In genomic region chr7:39622609-39623311, GRCh38 we compare ENCODE assay signal across 8 cellular contexts. TPM values are rescaled to one million over a fixed set of nuclear protein-coding genes. Genes with fewer than 3 reads are reported as not detected.
DNase-seq lines count a peak whose midpoint lies in the region; ATAC-seq, FAIRE-seq and TF ChIP-seq lines count a peak whose summit lies in the region.

No MANE protein-coding gene starts in this region.

- no peaks in the 10 kb centered on the region for H3K27me3 ChIP-seq in brain microvascular endothelial cell (replicated peaks)
- no peaks in the 10 kb centered on the region for H3K27me3 ChIP-seq in HepG2 (ENCODE audit: control insufficient read depth in 1 of 2, insufficient read depth in 2 of 2, low read length in 2 of 2)
- no peaks in the 10 kb centered on the region for H3K27me3 ChIP-seq in tibial nerve

- H4K20me1 ChIP-seq in HepG2 (ENCODE audit: insufficient read depth, low read length), result peaks cover 9% of the 10 kb centered on the region; the same call in 1 of the 2 replicates

- TSS peak; percentile 90 for BruUV-seq in HepG2 (replicated peaks; lab: Mats Ljungman, UMichigan)

- H3K4me1 ChIP-seq in HepG2 (ENCODE audit: insufficient read depth, low read length) (peaks cover 45% of the 10 kb centered on the region), tibial nerve (peaks cover 0 to 45% (median 19%) of the 10 kb centered on the region in 4 donors)

- TF ChIP-seq CTCF in brain microvascular endothelial cell (IDR thresholded peaks at IDR 0.05; ENCODE audit: low read depth, low read length, missing control alignments) (no peak), HepG2 (CRISPR knock-in tag; IDR thresholded peaks at IDR 0.05) (no peak), tibial nerve (IDR thresholded peaks at IDR 0.05) (no peak)

- H3K4me3 ChIP-seq in brain microvascular endothelial cell (ENCODE audit: low read depth, low read length), result peak overlapping the region; percentile 79
- peak overlapping the region; percentile 79 to 87 (median 86) for H3K4me3 ChIP-seq in HepG2 (replicated peaks in 1 of 3; ENCODE audit: insufficient read depth in 1 of 3, low read depth in 2 of 3, low read length in 3 of 3)
- peak overlapping the region; percentile 75 to 94 (median 88) for H3K4me3 ChIP-seq in tibial nerve

- no peak for ATAC-seq in stimulated activated naive CD8-positive, alpha-beta T cell treated with anti-CD3 and anti-CD28 coated beads, Interleukin-15, Interleukin-2, amounts not matched to agents 100 U/mL and 50 U/mL, for 24 hours
- peak; percentile 58 for ATAC-seq in HepG2

- intact Hi-C loops in HepG2 (cut with micrococcal nuclease; ENCODE audit: unreplicated experiment), result loop anchor here (2.0 kb wide), 1 partner anchor 56 kb away; the partner anchor contains the start of gene YAE1

- H3K27ac ChIP-seq in brain microvascular endothelial cell (peak overlapping the region; percentile 93), HepG2 (ENCODE audit: extremely low read length, insufficient read depth, low read length) (peak overlapping the region; percentile 94), tibial nerve (peak overlapping the region; percentile 73 to 96 (median 88))

- H2AFZ ChIP-seq in HepG2 (ENCODE audit: low read length), result no peak overlapping the region

- peak overlapping the region; percentile 86 for H3K4me2 ChIP-seq in HepG2 (ENCODE audit: low read depth, low read length)

- no peak for FAIRE-seq in HepG2 (lab: Jason Lieb, UNC)

- no peak for TF ChIP-seq RAD21 in HepG2 (CRISPR knock-in tag; IDR thresholded peaks at IDR 0.05)

- peak overlapping the region; percentile 93 for H3K9ac ChIP-seq in HepG2 (ENCODE audit: insufficient read depth, low read depth, low read length)

- H3K9me3 Mint-ChIP-seq in stimulated activated naive CD8-positive, alpha-beta T cell treated with anti-CD3 and anti-CD28 coated beads, Interleukin-15, Interleukin-2, amounts not matched to agents 100 ng/mL and 50 ng/mL, for 24 hours, result no peaks in the 10 kb centered on the region

- H3K9me3 ChIP-seq in HepG2 (ENCODE audit: low read length) (no peaks in the 10 kb centered on the region), tibial nerve (no peaks in the 10 kb centered on the region)

- DNase-seq in stimulated activated naive CD8-positive, alpha-beta T cell treated with anti-CD3 and anti-CD28 coated beads, Interleukin-15, Interleukin-2, amounts not matched to agents 100 U/mL and 50 U/mL, for 24 hours, result no peak
- DNase-seq in HuH-7 (ENCODE audit: low spot score) (peak; percentile 55), brain microvascular endothelial cell (no peak), HepG2 (ENCODE audit: low spot score) (no peak), tibial nerve (ENCODE audit: low spot score in 2 of 2) (peak in 1 of 2 donors; percentile 7), D341Med (ENCODE audit: low spot score) (no peak)
- DNase-seq in stimulated activated CD4-positive, alpha-beta T cell treated with anti-CD3 and anti-CD28 coated beads, Interleukin-4, amount 100 ng/mL, for 24 hours, result no peak

- no peak for TF ChIP-seq POLR2A in HepG2 (IDR thresholded peaks at IDR 0.05; ENCODE audit: insufficient read depth in 1 of 2, low read depth in 2 of 2, low read length in 2 of 2)
- no peak for TF ChIP-seq POLR2A in tibial nerve (IDR thresholded peaks at IDR 0.05)

- TF ChIP-seq EP300 in HepG2 (IDR thresholded peaks at IDR 0.05; ENCODE audit: low read depth in 2 of 2, low read length in 2 of 2) (no peak), HepG2 (CRISPR knock-in tag; IDR thresholded peaks at IDR 0.05; ENCODE audit: borderline replicate concordance) (no peak; the same call in 1 of the 2 replicates), tibial nerve (IDR thresholded peaks at IDR 0.05) (no peak)

- H3K36me3 ChIP-seq in brain microvascular endothelial cell (replicated peaks), result no peaks in the 10 kb centered on the region
- no peaks in the 10 kb centered on the region for H3K36me3 ChIP-seq in HepG2 (replicated peaks in 1 of 2; ENCODE audit: control insufficient read depth in 1 of 2, insufficient read depth in 2 of 2, low read length in 2 of 2)
- H3K36me3 ChIP-seq in tibial nerve, result no peaks in the 10 kb centered on the region

- CTCF ChIA-PET in HepG2 (lab: Yijun Ruan, JAX; ENCODE audit: low intra/inter-chr PET ratio, low total read pairs), result no interaction called here

- in situ Hi-C loops in brain microvascular endothelial cell (cut with HindIII; ENCODE audit: low pct_ligation_motif_present, low sequenced_read_pairs), result no loop called here
- in situ Hi-C loops in HepG2 (cut with HindIII; ENCODE audit: extremely low pct_ligation_motif_present, low pct_unique_long_range_greater_than_20kb), result no loop called here

- no peaks in the 10 kb centered on the region for H3K27me3 Mint-ChIP-seq in stimulated activated naive CD8-positive, alpha-beta T cell treated with anti-CD3 and anti-CD28 coated beads, Interleukin-15, Interleukin-2, amounts not matched to agents 100 ng/mL and 50 ng/mL, for 24 hours

- H3K79me2 ChIP-seq in HepG2 (ENCODE audit: insufficient read depth, low read length), result peaks cover 41% of the 10 kb centered on the region

- 24% methylated on average over 12 of the region's 32 CpGs for WGBS in HepG2 (ENCODE audit: low lambda C conversion rate)
- WGBS in tibial nerve, 2 donors, result 18 to 31% methylated on average over 12 to 19 of the region's 32 CpGs

- POLR2A ChIA-PET in HepG2 (lab: Yijun Ruan, JAX), result interaction anchor here (0.9 to 1.9 kb wide), 9 partner anchors 9 to 274 kb away, joined by 3 to 7 read pairs (median 4); partner anchors contain the start of gene YAE1

- peak overlapping the region; percentile 93 for H3K4me3 Mint-ChIP-seq in stimulated activated naive CD8-positive, alpha-beta T cell treated with anti-CD3 and anti-CD28 coated beads, Interleukin-15, Interleukin-2, amounts not matched to agents 100 ng/mL and 50 ng/mL, for 24 hours

- H3K27ac Mint-ChIP-seq in stimulated activated naive CD8-positive, alpha-beta T cell treated with anti-CD3 and anti-CD28 coated beads, Interleukin-15, Interleukin-2, amounts not matched to agents 100 ng/mL and 50 ng/mL, for 24 hours, result peak overlapping the region; percentile 85

- H3K4me1 Mint-ChIP-seq in stimulated activated naive CD8-positive, alpha-beta T cell treated with anti-CD3 and anti-CD28 coated beads, Interleukin-15, Interleukin-2, amounts not matched to agents 100 ng/mL and 50 ng/mL, for 24 hours (ENCODE audit: low read depth), result peaks cover 50% of the 10 kb centered on the region

- H3K36me3 Mint-ChIP-seq in stimulated activated naive CD8-positive, alpha-beta T cell treated with anti-CD3 and anti-CD28 coated beads, Interleukin-15, Interleukin-2, amounts not matched to agents 100 ng/mL and 50 ng/mL, for 24 hours (ENCODE audit: low read depth), result peaks cover 5% of the 10 kb centered on the region

RNA-seq across cellular contexts. Expression of gene RALA, which starts 0.6 kb away (rescaled TPM):
- total RNA-seq in HepG2 (2016; rRNA removed; fragmentation: Illumina TruSeq; extraction: Trizol), result 11.8 and 23.0 TPM in 2 replicates
- total RNA-seq in HepG2 (2016; cell fraction: cytosol; rRNA removed; fragmentation: Illumina TruSeq; extraction: Trizol; ENCODE audit: low read depth), result 6.1 and 6.9 TPM in 2 replicates
- 12.6 and 22.2 TPM in 2 replicates for total RNA-seq in HepG2 (2016; cell fraction: insoluble cytoplasmic fraction; rRNA removed; fragmentation: Illumina TruSeq; extraction: Trizol)
- total RNA-seq in HepG2 (2016; cell fraction: membrane; rRNA removed; fragmentation: Illumina TruSeq; extraction: Trizol), result 13.0 and 14.4 TPM in 2 replicates
- 10.8 and 11.3 TPM in 2 replicates for total RNA-seq in HepG2 (2016; cell fraction: nucleus; rRNA removed; fragmentation: Illumina TruSeq; extraction: Trizol)
- 12.8 and 19.5 TPM in 2 replicates for polyA plus RNA-seq in HepG2 (2011; rRNA removed)
- 9.2 and 12.2 TPM in 2 replicates for polyA plus RNA-seq in HepG2 (2011; cell fraction: cytosol; rRNA removed)
- polyA plus RNA-seq in HepG2 (2011; cell fraction: nucleus; rRNA removed), result 6.4 and 6.7 TPM in 2 replicates
- 23.7 and 26.7 TPM in 2 replicates for polyA plus RNA-seq in HepG2 (2012)
- polyA plus RNA-seq in HepG2 (2016; cell fraction: cytosol; fragmentation: Illumina TruSeq; extraction: Trizol; ENCODE audit: low read depth), result 14.5 and 15.2 TPM in 2 replicates
- 50.3 and 60.4 TPM in 2 replicates for polyA plus RNA-seq in HepG2 (2016; cell fraction: insoluble cytoplasmic fraction; fragmentation: Illumina TruSeq; extraction: Trizol; ENCODE audit: low read depth)
- polyA plus RNA-seq in HepG2 (2016; cell fraction: membrane; fragmentation: Illumina TruSeq; extraction: Trizol; ENCODE audit: low read depth), result 16.5 and 20.5 TPM in 2 replicates
- 19.8 and 21.9 TPM in 2 replicates for polyA plus RNA-seq in HepG2 (2016; cell fraction: nucleus; fragmentation: Illumina TruSeq; extraction: Trizol; ENCODE audit: insufficient read depth, low read depth)
- polyA minus RNA-seq in HepG2 (2011; rRNA and poly(A)+ RNA removed; ENCODE audit: low replicate concordance), result 9.4 and 17.2 TPM in 2 replicates
- polyA minus RNA-seq in HepG2 (2011; cell fraction: cytosol; rRNA and poly(A)+ RNA removed), result 16.0 and 21.1 TPM in 2 replicates
- polyA minus RNA-seq in HepG2 (2011; cell fraction: nucleus; rRNA and poly(A)+ RNA removed), result 23.4 and 25.4 TPM in 2 replicates
- total RNA-seq in tibial nerve, result 10 to 100 TPM; 16.7 to 38.2 (median 23.9) TPM

RNA-seq across cellular contexts. Expression of gene YAE1, which starts 56.6 kb away (rescaled TPM):
- 28.3 and 32.9 TPM in 2 replicates for total RNA-seq in HepG2 (2016; rRNA removed; fragmentation: Illumina TruSeq; extraction: Trizol)
- 12.5 and 12.7 TPM in 2 replicates for total RNA-seq in HepG2 (2016; cell fraction: cytosol; rRNA removed; fragmentation: Illumina TruSeq; extraction: Trizol; ENCODE audit: low read depth)
- total RNA-seq in HepG2 (2016; cell fraction: insoluble cytoplasmic fraction; rRNA removed; fragmentation: Illumina TruSeq; extraction: Trizol), result 30.7 and 33.3 TPM in 2 replicates
- total RNA-seq in HepG2 (2016; cell fraction: membrane; rRNA removed; fragmentation: Illumina TruSeq; extraction: Trizol), result 14.6 and 15.8 TPM in 2 replicates
- total RNA-seq in HepG2 (2016; cell fraction: nucleus; rRNA removed; fragmentation: Illumina TruSeq; extraction: Trizol), result 30.1 and 33.7 TPM in 2 replicates
- polyA plus RNA-seq in HepG2 (2011; rRNA removed), result 16.8 and 18.7 TPM in 2 replicates
- 8.3 and 14.2 TPM in 2 replicates for polyA plus RNA-seq in HepG2 (2011; cell fraction: cytosol; rRNA removed)
- polyA plus RNA-seq in HepG2 (2011; cell fraction: nucleus; rRNA removed), result 9.4 and 16.5 TPM in 2 replicates
- polyA plus RNA-seq in HepG2 (2012), result 18.1 and 23.0 TPM in 2 replicates
- 5.8 and 6.2 TPM in 2 replicates for polyA plus RNA-seq in HepG2 (2016; cell fraction: cytosol; fragmentation: Illumina TruSeq; extraction: Trizol; ENCODE audit: low read depth)
- polyA plus RNA-seq in HepG2 (2016; cell fraction: insoluble cytoplasmic fraction; fragmentation: Illumina TruSeq; extraction: Trizol; ENCODE audit: low read depth), result 34.8 and 35.3 TPM in 2 replicates
- 6.6 and 7.4 TPM in 2 replicates for polyA plus RNA-seq in HepG2 (2016; cell fraction: membrane; fragmentation: Illumina TruSeq; extraction: Trizol; ENCODE audit: low read depth)
- polyA plus RNA-seq in HepG2 (2016; cell fraction: nucleus; fragmentation: Illumina TruSeq; extraction: Trizol; ENCODE audit: insufficient read depth, low read depth), result 38.2 and 38.8 TPM in 2 replicates
- polyA minus RNA-seq in HepG2 (2011; rRNA and poly(A)+ RNA removed; ENCODE audit: low replicate concordance), result 3.7 and 5.4 TPM in 2 replicates
- polyA minus RNA-seq in HepG2 (2011; cell fraction: cytosol; rRNA and poly(A)+ RNA removed), result 6.5 and 12.1 TPM in 2 replicates
- polyA minus RNA-seq in HepG2 (2011; cell fraction: nucleus; rRNA and poly(A)+ RNA removed), result 50.2 and 64.5 TPM in 2 replicates
- total RNA-seq in tibial nerve, result 10 to 100 TPM in 3 of 4 donors, 1 to 10 TPM in 1; 7.1 to 29.3 (median 18.4) TPM
